In the genomic region with DNA sequence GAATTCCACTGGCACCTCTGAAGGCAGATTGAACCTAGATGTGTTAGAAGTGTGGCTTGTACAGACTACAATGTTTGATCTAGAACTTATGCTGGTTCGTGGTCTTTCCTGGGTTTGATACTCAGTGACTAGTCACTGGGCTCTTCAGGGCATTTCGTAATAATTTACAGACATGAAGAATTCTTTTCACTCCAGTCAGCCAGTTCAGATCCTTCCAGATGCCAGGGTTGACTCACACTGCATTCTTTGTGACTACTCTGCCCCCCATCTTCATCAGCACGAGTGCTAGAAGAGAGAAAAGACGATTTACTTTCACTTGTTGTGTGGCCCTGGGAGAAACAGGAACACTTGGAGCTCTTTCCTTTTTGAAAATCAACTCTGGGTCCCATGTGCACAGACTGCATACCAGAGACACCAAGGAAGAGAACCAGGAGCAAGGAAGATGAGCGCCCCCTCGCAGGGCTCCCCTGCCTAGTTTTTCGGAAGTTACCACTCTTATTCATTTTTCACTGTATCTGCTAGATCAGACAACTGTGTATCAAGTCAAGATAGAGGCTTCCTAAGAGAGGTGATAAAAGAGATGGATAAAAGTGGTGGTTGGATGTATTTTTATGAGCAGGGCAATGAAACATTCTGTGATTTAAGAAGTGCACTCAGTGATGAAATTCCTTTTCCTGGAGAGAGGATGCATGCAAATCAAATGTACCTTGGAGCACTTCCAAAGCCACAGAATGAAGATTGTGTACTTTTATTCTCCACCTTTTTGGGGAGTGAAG, we compare ENCODE assay signal across 1 cellular context.
TF ChIP-seq lines count a peak whose summit lies in the region.

No MANE protein-coding gene starts in this region.

TF ChIP-seq in WTC11, 78 proteins besides CTCF, POLR2A, EP300 and RAD21 (continued from another document):
- TF ChIP-seq, protein P1, sequence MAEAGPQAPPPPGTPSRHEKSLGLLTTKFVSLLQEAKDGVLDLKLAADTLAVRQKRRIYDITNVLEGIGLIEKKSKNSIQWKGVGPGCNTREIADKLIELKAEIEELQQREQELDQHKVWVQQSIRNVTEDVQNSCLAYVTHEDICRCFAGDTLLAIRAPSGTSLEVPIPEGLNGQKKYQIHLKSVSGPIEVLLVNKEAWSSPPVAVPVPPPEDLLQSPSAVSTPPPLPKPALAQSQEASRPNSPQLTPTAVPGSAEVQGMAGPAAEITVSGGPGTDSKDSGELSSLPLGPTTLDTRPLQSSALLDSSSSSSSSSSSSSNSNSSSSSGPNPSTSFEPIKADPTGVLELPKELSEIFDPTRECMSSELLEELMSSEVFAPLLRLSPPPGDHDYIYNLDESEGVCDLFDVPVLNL (CRISPR knock-in tag; IDR thresholded peaks at IDR 0.05; ENCODE audit: borderline replicate concordance, low read depth) = no peak
- TF ChIP-seq, protein P2, sequence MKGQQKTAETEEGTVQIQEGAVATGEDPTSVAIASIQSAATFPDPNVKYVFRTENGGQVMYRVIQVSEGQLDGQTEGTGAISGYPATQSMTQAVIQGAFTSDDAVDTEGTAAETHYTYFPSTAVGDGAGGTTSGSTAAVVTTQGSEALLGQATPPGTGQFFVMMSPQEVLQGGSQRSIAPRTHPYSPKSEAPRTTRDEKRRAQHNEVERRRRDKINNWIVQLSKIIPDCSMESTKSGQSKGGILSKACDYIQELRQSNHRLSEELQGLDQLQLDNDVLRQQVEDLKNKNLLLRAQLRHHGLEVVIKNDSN (CRISPR knock-in tag; IDR thresholded peaks at IDR 0.05) = no peak
- TF ChIP-seq, protein P3, sequence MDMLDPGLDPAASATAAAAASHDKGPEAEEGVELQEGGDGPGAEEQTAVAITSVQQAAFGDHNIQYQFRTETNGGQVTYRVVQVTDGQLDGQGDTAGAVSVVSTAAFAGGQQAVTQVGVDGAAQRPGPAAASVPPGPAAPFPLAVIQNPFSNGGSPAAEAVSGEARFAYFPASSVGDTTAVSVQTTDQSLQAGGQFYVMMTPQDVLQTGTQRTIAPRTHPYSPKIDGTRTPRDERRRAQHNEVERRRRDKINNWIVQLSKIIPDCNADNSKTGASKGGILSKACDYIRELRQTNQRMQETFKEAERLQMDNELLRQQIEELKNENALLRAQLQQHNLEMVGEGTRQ (CRISPR knock-in tag; IDR thresholded peaks at IDR 0.05) = no peak
- TF ChIP-seq ZNF232 (CRISPR knock-in tag; IDR thresholded peaks at IDR 0.05) = no peak
- TF ChIP-seq, protein P4, sequence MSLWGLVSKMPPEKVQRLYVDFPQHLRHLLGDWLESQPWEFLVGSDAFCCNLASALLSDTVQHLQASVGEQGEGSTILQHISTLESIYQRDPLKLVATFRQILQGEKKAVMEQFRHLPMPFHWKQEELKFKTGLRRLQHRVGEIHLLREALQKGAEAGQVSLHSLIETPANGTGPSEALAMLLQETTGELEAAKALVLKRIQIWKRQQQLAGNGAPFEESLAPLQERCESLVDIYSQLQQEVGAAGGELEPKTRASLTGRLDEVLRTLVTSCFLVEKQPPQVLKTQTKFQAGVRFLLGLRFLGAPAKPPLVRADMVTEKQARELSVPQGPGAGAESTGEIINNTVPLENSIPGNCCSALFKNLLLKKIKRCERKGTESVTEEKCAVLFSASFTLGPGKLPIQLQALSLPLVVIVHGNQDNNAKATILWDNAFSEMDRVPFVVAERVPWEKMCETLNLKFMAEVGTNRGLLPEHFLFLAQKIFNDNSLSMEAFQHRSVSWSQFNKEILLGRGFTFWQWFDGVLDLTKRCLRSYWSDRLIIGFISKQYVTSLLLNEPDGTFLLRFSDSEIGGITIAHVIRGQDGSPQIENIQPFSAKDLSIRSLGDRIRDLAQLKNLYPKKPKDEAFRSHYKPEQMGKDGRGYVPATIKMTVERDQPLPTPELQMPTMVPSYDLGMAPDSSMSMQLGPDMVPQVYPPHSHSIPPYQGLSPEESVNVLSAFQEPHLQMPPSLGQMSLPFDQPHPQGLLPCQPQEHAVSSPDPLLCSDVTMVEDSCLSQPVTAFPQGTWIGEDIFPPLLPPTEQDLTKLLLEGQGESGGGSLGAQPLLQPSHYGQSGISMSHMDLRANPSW (CRISPR knock-in tag; conservative IDR thresholded peaks at IDR 0.05; ENCODE audit: low read depth) = no peak
- TF ChIP-seq OVOL2 (CRISPR knock-in tag; IDR thresholded peaks at IDR 0.05; ENCODE audit: borderline replicate concordance) = no peak
- TF ChIP-seq, protein P5, sequence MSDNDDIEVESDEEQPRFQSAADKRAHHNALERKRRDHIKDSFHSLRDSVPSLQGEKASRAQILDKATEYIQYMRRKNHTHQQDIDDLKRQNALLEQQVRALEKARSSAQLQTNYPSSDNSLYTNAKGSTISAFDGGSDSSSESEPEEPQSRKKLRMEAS (CRISPR knock-in tag; IDR thresholded peaks at IDR 0.05) = no peak
- TF ChIP-seq, protein P6, sequence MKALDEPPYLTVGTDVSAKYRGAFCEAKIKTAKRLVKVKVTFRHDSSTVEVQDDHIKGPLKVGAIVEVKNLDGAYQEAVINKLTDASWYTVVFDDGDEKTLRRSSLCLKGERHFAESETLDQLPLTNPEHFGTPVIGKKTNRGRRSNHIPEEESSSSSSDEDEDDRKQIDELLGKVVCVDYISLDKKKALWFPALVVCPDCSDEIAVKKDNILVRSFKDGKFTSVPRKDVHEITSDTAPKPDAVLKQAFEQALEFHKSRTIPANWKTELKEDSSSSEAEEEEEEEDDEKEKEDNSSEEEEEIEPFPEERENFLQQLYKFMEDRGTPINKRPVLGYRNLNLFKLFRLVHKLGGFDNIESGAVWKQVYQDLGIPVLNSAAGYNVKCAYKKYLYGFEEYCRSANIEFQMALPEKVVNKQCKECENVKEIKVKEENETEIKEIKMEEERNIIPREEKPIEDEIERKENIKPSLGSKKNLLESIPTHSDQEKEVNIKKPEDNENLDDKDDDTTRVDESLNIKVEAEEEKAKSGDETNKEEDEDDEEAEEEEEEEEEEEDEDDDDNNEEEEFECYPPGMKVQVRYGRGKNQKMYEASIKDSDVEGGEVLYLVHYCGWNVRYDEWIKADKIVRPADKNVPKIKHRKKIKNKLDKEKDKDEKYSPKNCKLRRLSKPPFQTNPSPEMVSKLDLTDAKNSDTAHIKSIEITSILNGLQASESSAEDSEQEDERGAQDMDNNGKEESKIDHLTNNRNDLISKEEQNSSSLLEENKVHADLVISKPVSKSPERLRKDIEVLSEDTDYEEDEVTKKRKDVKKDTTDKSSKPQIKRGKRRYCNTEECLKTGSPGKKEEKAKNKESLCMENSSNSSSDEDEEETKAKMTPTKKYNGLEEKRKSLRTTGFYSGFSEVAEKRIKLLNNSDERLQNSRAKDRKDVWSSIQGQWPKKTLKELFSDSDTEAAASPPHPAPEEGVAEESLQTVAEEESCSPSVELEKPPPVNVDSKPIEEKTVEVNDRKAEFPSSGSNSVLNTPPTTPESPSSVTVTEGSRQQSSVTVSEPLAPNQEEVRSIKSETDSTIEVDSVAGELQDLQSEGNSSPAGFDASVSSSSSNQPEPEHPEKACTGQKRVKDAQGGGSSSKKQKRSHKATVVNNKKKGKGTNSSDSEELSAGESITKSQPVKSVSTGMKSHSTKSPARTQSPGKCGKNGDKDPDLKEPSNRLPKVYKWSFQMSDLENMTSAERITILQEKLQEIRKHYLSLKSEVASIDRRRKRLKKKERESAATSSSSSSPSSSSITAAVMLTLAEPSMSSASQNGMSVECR (CRISPR knock-in tag; IDR thresholded peaks at IDR 0.05; ENCODE audit: borderline replicate concordance) = no peak
TF ChIP-seq in WTC11: peak in this region for 0.
